ENCODE assay signal across 20 cellular contexts in the genomic region with DNA sequence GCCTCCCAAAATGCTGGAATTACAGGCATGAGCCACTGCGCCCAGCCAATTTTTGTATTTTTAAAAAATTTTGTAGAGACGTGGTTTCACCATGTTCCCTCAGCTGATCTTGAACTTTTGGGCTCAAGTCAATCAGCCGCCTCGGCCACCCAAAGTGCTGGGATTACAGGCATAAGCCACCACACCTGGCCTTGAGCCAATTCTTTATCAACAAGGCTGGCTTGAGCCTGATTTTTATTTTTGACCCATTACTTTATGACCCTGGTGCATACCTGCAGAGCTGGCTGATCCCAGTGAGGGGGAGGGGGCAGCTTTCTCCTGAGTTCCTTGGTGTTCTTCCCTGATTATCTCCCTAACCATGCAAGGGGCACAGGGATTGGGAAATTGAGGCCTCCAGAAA. TPM values are rescaled to one million over a fixed set of nuclear protein-coding genes. Genes with fewer than 3 reads are reported as not detected.
DNase-seq lines count a peak whose midpoint lies in the region; ATAC-seq, FAIRE-seq and TF ChIP-seq lines count a peak whose summit lies in the region.
"Had no signal": no experiment of that assay in that cellular context is flagged by ENCODE, and none has a peak within 500 bp of the region (broad histone marks: within the 10 kb centered on the region; RNA-seq: fewer than 3 reads in every experiment).

No MANE protein-coding gene starts in this region.

- H3K27ac Mint-ChIP-seq in MCF 10A (ENCODE audit: low read depth, unreplicated experiment) (peak overlapping the region; percentile 83), astrocyte (ENCODE audit: unreplicated experiment) (no peak overlapping the region), neural progenitor cell (no peak overlapping the region)
- H3K27ac Mint-ChIP-seq in activated naive CD4-positive, alpha-beta T cell treated with anti-CD3 and anti-CD28 coated beads, Interleukin-2, amount 50 U/mL, for 72 hours = no peak overlapping the region

- H3K27me3 ChIP-seq in breast epithelium (no peaks in the 10 kb centered on the region), astrocyte (ENCODE audit: insufficient read depth, low read length) (no peaks in the 10 kb centered on the region), neural progenitor cell (no peaks in the 10 kb centered on the region)
- H3K27me3 ChIP-seq: stomach, vagina had no signal

- H3F3A ChIP-seq in neural progenitor cell (ENCODE audit: low read depth) = no peaks in the 10 kb centered on the region

- H3K9me3 Mint-ChIP-seq in MCF 10A (ENCODE audit: unreplicated experiment) (peaks cover 11% of the 10 kb centered on the region), astrocyte (ENCODE audit: unreplicated experiment) (peaks cover 11% of the 10 kb centered on the region), neural progenitor cell (peaks cover 16% of the 10 kb centered on the region)
- H3K9me3 Mint-ChIP-seq in activated naive CD4-positive, alpha-beta T cell treated with anti-CD3 and anti-CD28 coated beads, Interleukin-2, amount 50 U/mL, for 72 hours = peaks cover 3 to 9% of the 10 kb centered on the region in 2 donors

- no peaks in the 10 kb centered on the region for H3K36me3 ChIP-seq in breast epithelium
- no peaks in the 10 kb centered on the region for H3K36me3 ChIP-seq in astrocyte (ENCODE audit: insufficient read depth, low read length)
- H3K36me3 ChIP-seq in neural progenitor cell = no peaks in the 10 kb centered on the region
- H3K36me3 ChIP-seq: stomach, vagina had no signal

- peaks cover 0 to 1% of the 10 kb centered on the region in 2 donors for H3K9me3 ChIP-seq in breast epithelium
- H3K9me3 ChIP-seq in astrocyte (ENCODE audit: insufficient read depth, low read depth, low read length) = peaks cover 7% of the 10 kb centered on the region
- H3K9me3 ChIP-seq in neural progenitor cell (ENCODE audit: low read depth) = no peaks in the 10 kb centered on the region
- H3K9me3 ChIP-seq: vagina had no signal

- intact Hi-C loops in MCF 10A (cut with micrococcal nuclease) = no loop called here
- intact Hi-C loops in breast epithelium (cut with DNase I; ENCODE audit: low total_unique reads) = no loop called here

- no peak overlapping the region for H2AFZ ChIP-seq in astrocyte (ENCODE audit: low read depth, low read length)
- no peak overlapping the region for H2AFZ ChIP-seq in neural progenitor cell (replicated peaks)

- H3K4me1 ChIP-seq in breast epithelium = peaks cover 3 to 8% of the 10 kb centered on the region in 2 donors
- H3K4me1 ChIP-seq in astrocyte (ENCODE audit: insufficient read depth, low read length) = peaks cover 42% of the 10 kb centered on the region
- H3K4me1 ChIP-seq in neural progenitor cell = no peaks in the 10 kb centered on the region

- no peak for ATAC-seq in GM21529 (IDR thresholded peaks at IDR 0.05; ENCODE audit: unreplicated experiment)
- no peak for ATAC-seq in activated naive CD4-positive, alpha-beta T cell treated with anti-CD3 and anti-CD28 coated beads, Interleukin-2, amount 50 U/mL, for 72 hours
- ATAC-seq: HepG2 had no signal

- TF ChIP-seq POLR2A in breast epithelium (IDR thresholded peaks at IDR 0.05) = no peak
- no peak for TF ChIP-seq POLR2A in GM12892 (IDR thresholded peaks at IDR 0.05; ENCODE audit: low read depth, low read length)

- CTCF ChIA-PET in MCF 10A (lab: Yijun Ruan, JAX) = interaction anchor here (0.6 kb wide), 3 partner anchors 49 to 329 kb away, joined by 3 to 4 read pairs (median 3); no protein-coding TSS in a partner anchor

- H3K9ac ChIP-seq in astrocyte (ENCODE audit: low read length) (peak overlapping the region; percentile 33), neural progenitor cell (no peak overlapping the region)

- H3K27me3 Mint-ChIP-seq in MCF 10A (ENCODE audit: insufficient read depth, unreplicated experiment) (no peaks in the 10 kb centered on the region), astrocyte (ENCODE audit: low read depth, unreplicated experiment) (no peaks in the 10 kb centered on the region), neural progenitor cell (ENCODE audit: insufficient read depth, low read depth) (peaks cover 11% of the 10 kb centered on the region)

- peak overlapping the region; percentile 66 for H3K4me2 ChIP-seq in astrocyte (ENCODE audit: low read length)
- H3K4me2 ChIP-seq in neural progenitor cell = no peak overlapping the region

- H3K27ac ChIP-seq in breast epithelium = no peak overlapping the region
- H3K27ac ChIP-seq in astrocyte (ENCODE audit: low read depth, low read length) = peak overlapping the region; percentile 91
- H3K27ac ChIP-seq in neural progenitor cell = no peak overlapping the region
- H3K27ac ChIP-seq: vagina had no signal

- H3K79me2 ChIP-seq in astrocyte (ENCODE audit: insufficient read depth, low read length) (no peaks in the 10 kb centered on the region), neural progenitor cell (ENCODE audit: low read depth) (no peaks in the 10 kb centered on the region)

- peaks cover 36% of the 10 kb centered on the region for H3K4me1 Mint-ChIP-seq in MCF 10A (ENCODE audit: insufficient read depth, unreplicated experiment)
- peaks cover 32% of the 10 kb centered on the region for H3K4me1 Mint-ChIP-seq in astrocyte (ENCODE audit: low read depth, unreplicated experiment)
- H3K4me1 Mint-ChIP-seq in neural progenitor cell = peaks cover 51% of the 10 kb centered on the region

- BruUV-seq in MCF 10A (replicated peaks; lab: Mats Ljungman, UMichigan) = no TSS peak

- H3K4me3 ChIP-seq in breast epithelium (no peak overlapping the region), astrocyte (ENCODE audit: insufficient read depth, low read depth, low read length) (no peak overlapping the region), neural progenitor cell (no peak overlapping the region)
- H3K4me3 ChIP-seq: stomach, vagina had no signal

- H3K36me3 Mint-ChIP-seq in MCF 10A (ENCODE audit: insufficient read depth, unreplicated experiment) = peaks cover 2% of the 10 kb centered on the region
- H3K36me3 Mint-ChIP-seq in astrocyte (ENCODE audit: low read depth, unreplicated experiment) = no peaks in the 10 kb centered on the region
- peaks cover 2% of the 10 kb centered on the region for H3K36me3 Mint-ChIP-seq in neural progenitor cell
- H3K36me3 Mint-ChIP-seq in activated naive CD4-positive, alpha-beta T cell treated with anti-CD3 and anti-CD28 coated beads, Interleukin-2, amount 50 U/mL, for 72 hours = peaks cover 10 to 26% of the 10 kb centered on the region in 2 donors

- POLR2A ChIA-PET in MCF 10A (lab: Yijun Ruan, JAX) = interaction anchor here (0.9 to 1.3 kb wide), 2 partner anchors 71 to 85 kb away, joined by 3 to 6 read pairs; partner anchors contain the start of gene CPA4

- H4K20me1 ChIP-seq in astrocyte (ENCODE audit: insufficient read depth, low read length) (no peaks in the 10 kb centered on the region), neural progenitor cell (ENCODE audit: low read depth) (no peaks in the 10 kb centered on the region)

- no peak for FAIRE-seq in astrocyte (lab: Jason Lieb, UNC)
- no peak for FAIRE-seq in GM12892 (lab: Jason Lieb, UNC)
- FAIRE-seq: colon, endometrium, HepG2 had no signal

- TF ChIP-seq CTCF in MCF 10A (IDR thresholded peaks at IDR 0.05; ENCODE audit: unreplicated experiment) (no peak), breast epithelium (IDR thresholded peaks at IDR 0.05) (no peak), astrocyte (IDR thresholded peaks at IDR 0.05; ENCODE audit: insufficient read depth, low read depth, low read length) (no peak), neural progenitor cell (IDR thresholded peaks at IDR 0.05) (no peak)

- no peak for DNase-seq in MCF 10A (ENCODE audit: unreplicated experiment)
- DNase-seq in breast epithelium (ENCODE audit: low spot score in 2 of 2) = no peak
- no peak for DNase-seq in astrocyte (ENCODE audit: low read depth)
- no peak for DNase-seq in neural progenitor cell (ENCODE audit: low spot score)
- DNase-seq in GM12892 (ENCODE audit: insufficient read length) = no peak
- no peak for DNase-seq in activated gamma-delta T cell (lab: John Stamatoyannopoulos, UW)
- no peak for DNase-seq in activated naive CD4-positive, alpha-beta T cell treated with anti-CD3 and anti-CD28 coated beads, Interleukin-2, amount 50 U/mL, for 72 hours (ENCODE audit: low spot score in 2 of 2)
- DNase-seq: activated CD4-positive, CD25-positive, alpha-beta regulatory T cell; foreskin fibroblast; HFFc6; Right ventricle myocardium superior; stomach; T-helper 2 cell had no signal

- H3K4me3 Mint-ChIP-seq in MCF 10A (ENCODE audit: unreplicated experiment) (no peak overlapping the region), astrocyte (ENCODE audit: unreplicated experiment) (no peak overlapping the region), neural progenitor cell (peak overlapping the region; percentile 36)

RNA-seq across cellular contexts. Expression of gene CPA1, which starts 15.8 kb away (rescaled TPM):
- total RNA-seq in MCF 10A (2022) (not detected in 2 replicates), breast epithelium (under 1 TPM in 2 of 3 donors, not detected in 1; 0.73 to 0.96 TPM), astrocyte (not detected in 2 replicates), neural progenitor cell (ENCODE audit: low replicate concordance) (not detected in 2 replicates)
- polyA plus RNA-seq in GM12892 (2012; ENCODE audit: missing spikeins) = not detected
- total RNA-seq in activated naive CD4-positive, alpha-beta T cell treated with anti-CD3 and anti-CD28 coated beads, Interleukin-2, amount 50 U/mL, for 72 hours = not detected
- total RNA-seq: HFFc6, pulmonary artery endothelial cell, Right ventricle myocardium superior, stomach, vagina had no signal

RNA-seq across cellular contexts. Expression of gene CPA5, which starts 19.8 kb away (rescaled TPM):
- total RNA-seq in MCF 10A (2022) (0.42 TPM in 1 of 2 replicates, not detected in the other), breast epithelium (not detected), astrocyte (not detected in 2 replicates), neural progenitor cell (ENCODE audit: low replicate concordance) (0.50 TPM in 1 of 2 replicates, not detected in the other)
- 1.9 TPM for polyA plus RNA-seq in GM12892 (2012; ENCODE audit: missing spikeins)
- total RNA-seq in activated naive CD4-positive, alpha-beta T cell treated with anti-CD3 and anti-CD28 coated beads, Interleukin-2, amount 50 U/mL, for 72 hours = 1 to 10 TPM; 1.7 to 9.9 TPM
- total RNA-seq: HepG2, HFFc6, liver, pulmonary artery endothelial cell, Right ventricle myocardium superior, stomach, vagina had no signal
